ENCODE assay signal across 14 cellular contexts in genomic region chr6:37657117-37657886, GRCh38. TPM values are rescaled to one million over a fixed set of nuclear protein-coding genes. Genes with fewer than 3 reads are reported as not detected.
DNase-seq lines count a peak whose midpoint lies in the region; ATAC-seq and TF ChIP-seq lines count a peak whose summit lies in the region.
"Had no signal": no experiment of that assay in that cellular context is flagged by ENCODE, and none has a peak within 500 bp of the region (broad histone marks: within the 10 kb centered on the region; RNA-seq: fewer than 3 reads in every experiment).

No MANE protein-coding gene starts in this region.

- BruUV-seq in HCT116 (replicated peaks; lab: Mats Ljungman, UMichigan), result no TSS peak

- H3K36me3 Mint-ChIP-seq in T-helper 2 cell treated with Interferon-gamma antibody and Interleukin-4, amounts not matched to agents 5 μg/mL and 100 μg/mL, for 36 hours (ENCODE audit: low read depth), result peaks cover 7% of the 10 kb centered on the region

- POLR2A ChIA-PET in HCT116 (lab: Charles Lee), result no interaction called here

- H3K4ac ChIP-seq in neuronal stem cell (ENCODE audit: low read length), result no peak overlapping the region

- H3K27ac Mint-ChIP-seq in T-helper 2 cell treated with Interferon-gamma antibody and Interleukin-4, amounts not matched to agents 5 μg/mL and 100 μg/mL, for 36 hours, result no peak overlapping the region
- H3K27ac Mint-ChIP-seq: activated B cell treated with CpG ODN at 0.5 μM for 24 hours; activated naive CD4-positive, alpha-beta T cell treated with anti-CD3 and anti-CD28 coated beads for 36 hours had no signal

- RAD21 ChIA-PET in HCT116 (lab: Charles Lee; ENCODE audit: low non-redundant PET in 1 of 2, low total read pairs in 2 of 2, uncharacterized antibody in 2 of 2, unreplicated experiment in 2 of 2), result interaction anchor here in 1 of 2 experiments (0.6 kb wide), 1 partner anchor 9 kb away, joined by 4 read pairs; no protein-coding TSS in a partner anchor

- TF ChIP-seq RAD21 in HCT116 (IDR thresholded peaks at IDR 0.05; ENCODE audit: low read depth), result peak; percentile 12; the same call in 1 of the 2 replicates

- no peaks in the 10 kb centered on the region for H3K4me1 Mint-ChIP-seq in T-helper 2 cell treated with Interferon-gamma antibody and Interleukin-4, amounts not matched to agents 5 μg/mL and 100 μg/mL, for 36 hours (ENCODE audit: low read depth)
- H3K4me1 Mint-ChIP-seq: activated B cell treated with CpG ODN at 0.5 μM for 24 hours had no signal

- H3K4me2 ChIP-seq in HCT116 (ENCODE audit: low read length) (peak overlapping the region; percentile 70), neuronal stem cell (ENCODE audit: insufficient read depth, low read length, poor library complexity, severe bottlenecking) (no peak overlapping the region)

- H3K18ac ChIP-seq in neuronal stem cell (ENCODE audit: low read length), result no peak overlapping the region

- no peak for TF ChIP-seq CTCF in HCT116 (IDR thresholded peaks at IDR 0.05 in 2 of 3, conservative IDR thresholded peaks at IDR 0.05 in 1 of 3; ENCODE audit: borderline replicate concordance in 1 of 3, insufficient read depth in 1 of 3, low read depth in 2 of 3, low read length in 2 of 3)

- H3K4me3 ChIP-seq in HCT116 (replicated peaks in 1 of 2; ENCODE audit: low read depth in 1 of 2, low read length in 2 of 2) (peak overlapping the region in 1 of 2 experiments; percentile 4; a peak in 1 of 4 replicates), neuronal stem cell (ENCODE audit: low read length in 2 of 2) (no peak overlapping the region)
- H3K4me3 ChIP-seq: SK-N-MC had no signal

- H2BK15ac ChIP-seq in neuronal stem cell (ENCODE audit: low read length), result no peak overlapping the region

- H3K27ac ChIP-seq in HCT116 (ENCODE audit: low read depth, low read length) (peak overlapping the region; percentile 34; the same call in 1 of the 2 replicates), neuronal stem cell (replicated peaks; ENCODE audit: low read length) (no peak overlapping the region)
- H3K27ac ChIP-seq: SK-N-MC had no signal

- intact Hi-C loops in HCT116 (cut with micrococcal nuclease), result no loop called here

- no peaks in the 10 kb centered on the region for H3K79me2 ChIP-seq in HCT116 (ENCODE audit: insufficient read depth, low read length)

- no CpG with 5 or more reads among the region's 6 CpGs for WGBS in neuronal stem cell (ENCODE audit: extremely low coverage in 2 of 2, insufficient read length in 2 of 2, insufficient replicate concordance in 1 of 2), 2 donors

- H3K14ac ChIP-seq in neuronal stem cell (ENCODE audit: low read length), result no peak overlapping the region

- H3K4me1 ChIP-seq in HCT116 (ENCODE audit: control insufficient read depth in 1 of 2, insufficient read depth in 2 of 2, low read length in 2 of 2) (peaks cover 12 to 27% of the 10 kb centered on the region in 2 experiments), neuronal stem cell (ENCODE audit: control insufficient read depth in 2 of 2, insufficient read depth in 1 of 2, low read depth in 1 of 2, low read length in 2 of 2) (no peaks in the 10 kb centered on the region)

- no peak overlapping the region for H3K4me3 Mint-ChIP-seq in T-helper 2 cell treated with Interferon-gamma antibody and Interleukin-4, amounts not matched to agents 5 μg/mL and 100 μg/mL, for 36 hours
- H3K4me3 Mint-ChIP-seq: activated B cell treated with CpG ODN at 0.5 μM for 24 hours; activated naive CD4-positive, alpha-beta T cell treated with anti-CD3 and anti-CD28 coated beads for 36 hours had no signal

- ATAC-seq in HCT116 (peak; percentile 86), HG03159 (IDR thresholded peaks at IDR 0.05; ENCODE audit: unreplicated experiment) (no peak)

- H4K20me1 ChIP-seq in HCT116 (ENCODE audit: insufficient read depth), result no peaks in the 10 kb centered on the region

- no peaks in the 10 kb centered on the region for H3K9me2 ChIP-seq in HCT116 (ENCODE audit: insufficient read depth)

- CTCF ChIA-PET in HCT116 (lab: Charles Lee), result no interaction called here

- H3K36me3 ChIP-seq in HCT116 (ENCODE audit: control insufficient read depth in 1 of 2, insufficient read depth in 2 of 2, low read length in 2 of 2), result no peaks in the 10 kb centered on the region
- H3K36me3 ChIP-seq in neuronal stem cell (replicated peaks in 1 of 2; ENCODE audit: control insufficient read depth in 2 of 2, insufficient read depth in 2 of 2, low read length in 2 of 2), result peaks cover 0 to 2% of the 10 kb centered on the region in 2 donors

- H3K9ac ChIP-seq in HCT116 (ENCODE audit: low read length), result peak overlapping the region; percentile 32; the same call in 1 of the 2 replicates
- H3K9ac ChIP-seq in neuronal stem cell (ENCODE audit: low read depth, low read length, poor library complexity), result no peak overlapping the region

- TF ChIP-seq POLR2A in HCT116 (IDR thresholded peaks at IDR 0.05; ENCODE audit: borderline replicate concordance, extremely low read depth, insufficient read depth, insufficient read length), result no peak

- no peak overlapping the region for H4K91ac ChIP-seq in neuronal stem cell (ENCODE audit: low read depth, low read length, poor library complexity)

- H3K23ac ChIP-seq in neuronal stem cell (ENCODE audit: low read depth, low read length, poor library complexity), result no peak overlapping the region

- no peaks in the 10 kb centered on the region for H3K79me1 ChIP-seq in neuronal stem cell (ENCODE audit: low read depth, low read length)

- peak; percentile 47 for DNase-seq in HCT116 (ENCODE audit: low read depth, low spot score)
- peak; percentile 73 for DNase-seq in NCI-H69 (lab: John Stamatoyannopoulos, UW)
- peak; percentile 38 for DNase-seq in cerebellum (ENCODE audit: low spot score)
- no peak for DNase-seq in neuronal stem cell (ENCODE audit: low spot score)
- DNase-seq in activated CD4-positive, CD25-positive, alpha-beta regulatory T cell treated with anti-CD3 and anti-CD28 coated beads, Interleukin-2, amount 50 U/mL, for 72 hours, result no peak
- no peak for DNase-seq in T-helper 2 cell treated with Interferon-gamma antibody and Interleukin-4, amounts not matched to agents 5 μg/mL and 100 μg/mL, for 36 hours (ENCODE audit: low spot score)
- no peak for DNase-seq in NCI-H2107 (lab: John Stamatoyannopoulos, UW)
- DNase-seq: activated B cell treated with CpG ODN at 0.5 μM for 24 hours; activated naive CD4-positive, alpha-beta T cell treated with anti-CD3 and anti-CD28 coated beads for 36 hours; NCI-H1694; nucleus accumbens; substantia nigra had no signal

- H2BK120ac ChIP-seq in neuronal stem cell (ENCODE audit: low read depth, low read length), result no peak overlapping the region

- H4K8ac ChIP-seq in neuronal stem cell (ENCODE audit: low read depth, low read length), result no peak overlapping the region

- peaks cover 0 to 6% of the 10 kb centered on the region in 2 experiments; a peak in 1 of 4 replicates for H3K9me3 ChIP-seq in HCT116 (ENCODE audit: control insufficient read depth in 1 of 2, insufficient read depth in 1 of 2, low read depth in 1 of 2, low read length in 2 of 2)
- H3K9me3 ChIP-seq in neuronal stem cell (replicated peaks in 1 of 2; ENCODE audit: control insufficient read depth in 2 of 2, insufficient read depth in 1 of 2, low read depth in 1 of 2, low read length in 2 of 2), result peaks cover 7 to 24% of the 10 kb centered on the region in 2 donors

- H3K27me3 Mint-ChIP-seq in T-helper 2 cell treated with Interferon-gamma antibody and Interleukin-4, amounts not matched to agents 5 μg/mL and 100 μg/mL, for 36 hours (ENCODE audit: low read depth), result peaks cover 13% of the 10 kb centered on the region
- H3K27me3 Mint-ChIP-seq: activated B cell treated with CpG ODN at 0.5 μM for 24 hours had no signal

- H2BK12ac ChIP-seq in neuronal stem cell (ENCODE audit: low read length), result no peak overlapping the region

- H3K27me3 ChIP-seq in HCT116 (ENCODE audit: insufficient read depth, low read length), result no peaks in the 10 kb centered on the region
- H3K27me3 ChIP-seq in neuronal stem cell (ENCODE audit: control insufficient read depth in 3 of 3, insufficient read depth in 3 of 3, low read depth in 1 of 3, low read length in 3 of 3), result peaks cover 0 to 2% (median 0%) of the 10 kb centered on the region in 3 experiments

- peak overlapping the region; percentile 20 for H2AFZ ChIP-seq in HCT116 (ENCODE audit: low read depth, low read length, poor library complexity, severe bottlenecking)
- no peak overlapping the region for H2AFZ ChIP-seq in neuronal stem cell (ENCODE audit: low read length)

- peaks cover 24% of the 10 kb centered on the region for H3K9me3 Mint-ChIP-seq in T-helper 2 cell treated with Interferon-gamma antibody and Interleukin-4, amounts not matched to agents 5 μg/mL and 100 μg/mL, for 36 hours

- peak overlapping the region; percentile 68 for H2AK5ac ChIP-seq in neuronal stem cell (ENCODE audit: low read depth, low read length)

- no peak overlapping the region for H2BK5ac ChIP-seq in neuronal stem cell (ENCODE audit: low read length)

TF ChIP-seq in HCT116, 20 proteins besides CTCF, POLR2A, EP300 and RAD21:
- TF ChIP-seq MAX (IDR thresholded peaks at IDR 0.05) (no peak), ELF1 (IDR thresholded peaks at IDR 0.05; ENCODE audit: borderline replicate concordance, low read depth) (no peak), CBX3 (IDR thresholded peaks at IDR 0.05; ENCODE audit: low read depth) (no peak; the same call in 1 of the 2 replicates), EZH2phosphoT487 (IDR thresholded peaks at IDR 0.05; ENCODE audit: borderline replicate concordance) (no peak), FOSL1 (IDR thresholded peaks at IDR 0.05; ENCODE audit: low read depth) (peak; percentile 83), YY1 (IDR thresholded peaks at IDR 0.05; ENCODE audit: extremely low read depth, insufficient replicate concordance, low read depth, low read length) (peak; percentile 67), POLR2AphosphoS5 (IDR thresholded peaks at IDR 0.05; ENCODE audit: low read depth, low read length) (peak; percentile 42; the same call in 1 of the 2 replicates), SP1 (IDR thresholded peaks at IDR 0.05; ENCODE audit: low read depth) (peak; percentile 22; the same call in 1 of the 2 replicates), ZNF274 (IDR thresholded peaks at IDR 0.05; ENCODE audit: low read depth, low read length) (no peak), JUND (IDR thresholded peaks at IDR 0.05) (peak; percentile 80)

RNA-seq across cellular contexts. Expression of gene MDGA1, which starts 40.4 kb away (rescaled TPM):
- total RNA-seq in HCT116 (2021; ENCODE audit: unreplicated experiment) (6.2 TPM), cerebellum (65.2 TPM)
- polyA plus RNA-seq in HCT116 (2012), result 5.1 and 6.0 TPM in 2 replicates
- polyA plus RNA-seq in neuronal stem cell (2013, experiment 1 of 2), result 3.4 TPM
- polyA plus RNA-seq in neuronal stem cell (2013, experiment 2 of 2), result 1.9 TPM

Comparison
In these comparisons a context has a peak if more than half of its experiments do, and no peak if none do; other contexts are left out.
1. DNase-seq: peak in HCT116 (single experiment), NCI-H69 (single experiment) and cerebellum (single experiment); none in neuronal stem cell (single experiment), activated CD4-positive, CD25-positive, alpha-beta regulatory T cell treated with anti-CD3 and anti-CD28 coated beads, Interleukin-2, amount 50 U/mL, for 72 hours (single experiment), T-helper 2 cell treated with Interferon-gamma antibody and Interleukin-4, amounts not matched to agents 5 μg/mL and 100 μg/mL, for 36 hours (single experiment) and NCI-H2107 (single experiment).